9 cellular contexts compared by ENCODE assay signal in the genomic region with DNA sequence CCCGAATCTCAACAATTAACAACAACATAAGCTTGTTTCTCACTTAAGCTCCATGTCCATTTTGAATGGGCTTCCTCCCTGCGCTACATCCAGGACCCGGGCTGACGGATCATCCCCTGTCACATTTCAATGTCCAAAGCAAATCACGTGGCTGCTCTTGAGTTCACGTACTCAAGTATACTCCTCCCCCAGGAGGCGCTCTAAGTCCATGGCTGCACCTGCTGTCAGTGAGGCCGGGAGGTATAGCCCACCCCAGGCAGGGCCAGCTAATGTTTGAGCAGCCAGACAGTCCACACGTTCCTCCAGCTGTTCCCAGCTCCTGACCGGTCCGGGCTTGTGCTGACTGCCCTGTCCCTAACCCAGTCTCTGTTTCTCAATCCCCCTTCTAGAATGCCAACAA.
DNase-seq lines count a peak whose midpoint lies in the region; ATAC-seq and TF ChIP-seq lines count a peak whose summit lies in the region.
"Had no signal": no experiment of that assay in that cellular context is flagged by ENCODE, and none has a peak within 500 bp of the region (broad histone marks: within the 10 kb centered on the region; RNA-seq: fewer than 3 reads in every experiment).

No MANE protein-coding gene starts in this region.

- no peaks in the 10 kb centered on the region for H3K36me3 Mint-ChIP-seq in activated T-cell treated with anti-CD3 and anti-CD28 coated beads, Interleukin-2, amount 50 U/mL, for 72 hours (ENCODE audit: insufficient read depth in 2 of 2)
- H3K36me3 Mint-ChIP-seq: CD8-positive, alpha-beta T cell had no signal

- H3K27ac Mint-ChIP-seq in activated T-cell treated with anti-CD3 and anti-CD28 coated beads, Interleukin-2, amount 50 U/mL, for 72 hours, result no peak overlapping the region
- H3K27ac Mint-ChIP-seq: CD8-positive, alpha-beta T cell had no signal

- H3K4me3 ChIP-seq in mucosa of descending colon, result no peak overlapping the region

- no peaks in the 10 kb centered on the region for H3K4me1 ChIP-seq in mucosa of descending colon (ENCODE audit: low read depth)

- H3K27me3 Mint-ChIP-seq in activated T-cell treated with anti-CD3 and anti-CD28 coated beads, Interleukin-2, amount 50 U/mL, for 72 hours (ENCODE audit: low read depth), result no peaks in the 10 kb centered on the region

- peak; percentile 8 for DNase-seq in activated T-cell treated with anti-CD3 and anti-CD28 coated beads for 24 hours (ENCODE audit: low read depth)
- DNase-seq in activated T-cell treated with anti-CD3 and anti-CD28 coated beads for 4 hours, result no peak
- DNase-seq in NCI-H226, result peak; percentile 29
- peak; percentile 58 to 61 for DNase-seq in activated T-cell treated with anti-CD3 and anti-CD28 coated beads, Interleukin-2, amount 50 U/mL, for 72 hours
- DNase-seq in mucosa of descending colon, result peak in 1 of 3 donors; percentile 11
- no peak for DNase-seq in Right ventricle myocardium inferior (ENCODE audit: missing footprints)

- peaks cover 0 to 2% of the 10 kb centered on the region in 2 donors for H3K9me3 Mint-ChIP-seq in activated T-cell treated with anti-CD3 and anti-CD28 coated beads, Interleukin-2, amount 50 U/mL, for 72 hours

- H3K4me1 Mint-ChIP-seq in activated T-cell treated with anti-CD3 and anti-CD28 coated beads, Interleukin-2, amount 50 U/mL, for 72 hours (ENCODE audit: low read depth), result no peaks in the 10 kb centered on the region

- no peaks in the 10 kb centered on the region for H3K9me3 ChIP-seq in mucosa of descending colon

- H3K4me3 Mint-ChIP-seq in activated T-cell treated with anti-CD3 and anti-CD28 coated beads, Interleukin-2, amount 50 U/mL, for 72 hours, result no peak overlapping the region
- H3K4me3 Mint-ChIP-seq: CD8-positive, alpha-beta T cell had no signal

- no peak for TF ChIP-seq CTCF in mucosa of descending colon (IDR thresholded peaks at IDR 0.05)

- no peaks in the 10 kb centered on the region for H3K36me3 ChIP-seq in mucosa of descending colon (ENCODE audit: low read depth)

- intact Hi-C loops in mucosa of descending colon (cut with DNase I, micrococcal nuclease), result no loop called here
- intact Hi-C loops in Right ventricle myocardium inferior (cut with DNase I), result no loop called here

- ATAC-seq in activated T-cell treated with anti-CD3 and anti-CD28 coated beads, Interleukin-2, amount 50 U/mL, for 72 hours (replicated peaks in 1 of 2), result peak; percentile 62 to 66
- ATAC-seq in mucosa of descending colon (peak; percentile 28), GM18909 (IDR thresholded peaks at IDR 0.05; ENCODE audit: poor library complexity, unreplicated experiment) (no peak), GM21390 (IDR thresholded peaks at IDR 0.05; ENCODE audit: unreplicated experiment) (no peak), Right ventricle myocardium inferior (no peak)
- ATAC-seq: CD8-positive, alpha-beta T cell had no signal

Comparison
In these comparisons a context has a peak if more than half of its experiments do, and no peak if none do; other contexts are left out.
1. DNase-seq: peak in activated T-cell treated with anti-CD3 and anti-CD28 coated beads for 24 hours (single experiment), NCI-H226 (single experiment) and activated T-cell treated with anti-CD3 and anti-CD28 coated beads, Interleukin-2, amount 50 U/mL, for 72 hours (2 of 2); none in activated T-cell treated with anti-CD3 and anti-CD28 coated beads for 4 hours (single experiment) and Right ventricle myocardium inferior (single experiment).
2. ATAC-seq: peak in activated T-cell treated with anti-CD3 and anti-CD28 coated beads, Interleukin-2, amount 50 U/mL, for 72 hours (2 of 2) and mucosa of descending colon (single experiment); none in GM18909 (single experiment), GM21390 (single experiment) and Right ventricle myocardium inferior (single experiment).